Comparison of ENCODE assay signal across 1 cellular context in the genomic region with DNA sequence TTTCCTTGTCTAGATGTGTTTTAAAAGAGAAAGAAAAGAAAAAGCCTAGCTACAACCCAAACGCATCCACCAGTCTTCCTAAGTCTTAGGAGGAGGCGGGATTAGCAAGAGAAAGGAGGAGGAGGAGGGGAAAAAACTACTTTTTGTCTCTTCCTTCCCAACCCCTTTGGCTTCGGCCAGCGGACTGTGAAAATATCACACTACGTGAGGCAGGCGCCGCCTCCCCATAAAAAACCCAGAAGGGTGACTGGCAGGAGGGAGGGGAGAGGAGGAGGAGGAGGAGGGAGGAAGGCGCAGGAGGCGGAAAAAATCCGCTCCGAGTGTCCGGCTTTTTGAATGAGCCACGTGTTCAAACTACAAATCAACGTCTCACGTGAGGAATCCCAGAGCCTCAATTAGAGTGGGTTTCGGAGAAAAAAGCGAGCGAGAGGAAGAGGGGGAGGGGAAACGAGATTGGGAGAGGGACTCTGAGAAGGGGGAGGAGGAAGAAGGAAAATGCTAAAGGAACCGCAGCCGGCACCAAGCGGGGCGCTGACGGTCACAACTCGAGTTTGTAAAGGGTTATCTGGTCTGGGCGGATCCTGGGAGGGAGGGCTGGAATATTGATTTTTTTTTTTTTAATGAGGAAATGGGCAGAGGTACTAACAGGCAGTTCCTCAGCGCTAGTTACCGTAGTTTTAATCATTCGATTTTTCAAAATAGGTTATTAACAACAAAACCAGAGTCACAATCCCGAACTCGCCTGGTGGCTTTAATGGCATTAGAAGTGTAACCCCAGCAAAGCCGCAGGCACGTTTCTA.
TF ChIP-seq lines count a peak whose summit lies in the region.

A gene (minus strand): TSS at position 202 of the 800 bp plus-strand sequence. CDS start 381 bp downstream, outside the sequence.

TF ChIP-seq in HepG2, 621 proteins besides CTCF, POLR2A, EP300 and RAD21 (continued from another document and continues in another):
- TF ChIP-seq, protein P1, sequence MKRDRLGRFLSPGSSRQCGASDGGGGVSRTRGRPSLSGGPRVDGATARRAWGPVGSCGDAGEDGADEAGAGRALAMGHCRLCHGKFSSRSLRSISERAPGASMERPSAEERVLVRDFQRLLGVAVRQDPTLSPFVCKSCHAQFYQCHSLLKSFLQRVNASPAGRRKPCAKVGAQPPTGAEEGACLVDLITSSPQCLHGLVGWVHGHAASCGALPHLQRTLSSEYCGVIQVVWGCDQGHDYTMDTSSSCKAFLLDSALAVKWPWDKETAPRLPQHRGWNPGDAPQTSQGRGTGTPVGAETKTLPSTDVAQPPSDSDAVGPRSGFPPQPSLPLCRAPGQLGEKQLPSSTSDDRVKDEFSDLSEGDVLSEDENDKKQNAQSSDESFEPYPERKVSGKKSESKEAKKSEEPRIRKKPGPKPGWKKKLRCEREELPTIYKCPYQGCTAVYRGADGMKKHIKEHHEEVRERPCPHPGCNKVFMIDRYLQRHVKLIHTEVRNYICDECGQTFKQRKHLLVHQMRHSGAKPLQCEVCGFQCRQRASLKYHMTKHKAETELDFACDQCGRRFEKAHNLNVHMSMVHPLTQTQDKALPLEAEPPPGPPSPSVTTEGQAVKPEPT (CRISPR knock-in tag; IDR thresholded peaks at IDR 0.05; ENCODE audit: low read depth) = no peak
- TF ChIP-seq ZNF367 (CRISPR knock-in tag; IDR thresholded peaks at IDR 0.05; ENCODE audit: borderline replicate concordance) (no peak), ZIK1 (CRISPR knock-in tag; IDR thresholded peaks at IDR 0.05; ENCODE audit: borderline replicate concordance, low read depth) (no peak), ZNF549 (CRISPR knock-in tag; IDR thresholded peaks at IDR 0.05) (no peak), ZNF12 (CRISPR knock-in tag; IDR thresholded peaks at IDR 0.05) (no peak), FOXK2 (IDR thresholded peaks at IDR 0.05) (peak; percentile 4; the same call in 1 of the 2 replicates), MTA3 (CRISPR knock-in tag; IDR thresholded peaks at IDR 0.05) (no peak), ZBTB3 (CRISPR knock-in tag; IDR thresholded peaks at IDR 0.05; ENCODE audit: borderline replicate concordance, low read depth) (0 out of 2 replicates have a peak, but pooled peaks have one; percentile 37), GABPB1 (CRISPR knock-in tag; IDR thresholded peaks at IDR 0.05) (no peak; the same call in 1 of the 2 replicates), YEATS2 (CRISPR knock-in tag; IDR thresholded peaks at IDR 0.05; ENCODE audit: borderline replicate concordance) (0 out of 2 replicates have a peak, but pooled peaks have one; percentile 26), GATA4 (IDR thresholded peaks at IDR 0.05; ENCODE audit: borderline replicate concordance, low read depth) (no peak), SIX4 (CRISPR knock-in tag; IDR thresholded peaks at IDR 0.05) (no peak), POLR2AphosphoS5 (IDR thresholded peaks at IDR 0.05; ENCODE audit: low read depth, low read length) (peak; percentile 76), TRIM24 (CRISPR knock-in tag; IDR thresholded peaks at IDR 0.05) (no peak), IRF2 (CRISPR knock-in tag; IDR thresholded peaks at IDR 0.05) (0 out of 2 replicates have a peak, but pooled peaks have one; percentile 22), PRMT3 (CRISPR knock-in tag; IDR thresholded peaks at IDR 0.05; ENCODE audit: borderline replicate concordance, low read depth) (no peak), NFYB (CRISPR knock-in tag; IDR thresholded peaks at IDR 0.05) (no peak), ZNF205 (CRISPR knock-in tag; IDR thresholded peaks at IDR 0.05) (peak; percentile 50; the same call in 1 of the 2 replicates), HCFC1 (IDR thresholded peaks at IDR 0.05; ENCODE audit: low read depth, low read length) (no peak), ZNF614 (CRISPR knock-in tag; IDR thresholded peaks at IDR 0.05; ENCODE audit: borderline replicate concordance) (no peak), ATAD3A (CRISPR knock-in tag; IDR thresholded peaks at IDR 0.05) (no peak), ADNP (CRISPR knock-in tag; IDR thresholded peaks at IDR 0.05) (no peak), MAFK (conservative IDR thresholded peaks at IDR 0.05 in 1 of 2, IDR thresholded peaks at IDR 0.05 in 1 of 2; ENCODE audit: low read length in 2 of 2) (no peak), ZSCAN31 (CRISPR knock-in tag; IDR thresholded peaks at IDR 0.05; ENCODE audit: low read depth) (no peak), DNMT1 (CRISPR knock-in tag; IDR thresholded peaks at IDR 0.05) (no peak), ZNF292 (CRISPR knock-in tag; IDR thresholded peaks at IDR 0.05; ENCODE audit: borderline replicate concordance, low read depth) (no peak), ZNF644 (CRISPR knock-in tag; IDR thresholded peaks at IDR 0.05; ENCODE audit: low read depth) (no peak), KAT7 (CRISPR knock-in tag; IDR thresholded peaks at IDR 0.05; ENCODE audit: borderline replicate concordance) (peak; percentile 54; the same call in 1 of the 2 replicates), ZNF496 (CRISPR knock-in tag; IDR thresholded peaks at IDR 0.05; ENCODE audit: insufficient replicate concordance) (no peak), CREB1 (IDR thresholded peaks at IDR 0.05) (no peak), CREB1 (CRISPR knock-in tag; IDR thresholded peaks at IDR 0.05) (peak; percentile 73), HDAC6 (IDR thresholded peaks at IDR 0.05; ENCODE audit: low read depth, low read length) (no peak), RBM39 (IDR thresholded peaks at IDR 0.05; ENCODE audit: low read depth, low read length, poor library complexity, severe bottlenecking) (peak; percentile 19), ATM (IDR thresholded peaks at IDR 0.05; ENCODE audit: borderline replicate concordance) (no peak)
- TF ChIP-seq, protein P2, sequence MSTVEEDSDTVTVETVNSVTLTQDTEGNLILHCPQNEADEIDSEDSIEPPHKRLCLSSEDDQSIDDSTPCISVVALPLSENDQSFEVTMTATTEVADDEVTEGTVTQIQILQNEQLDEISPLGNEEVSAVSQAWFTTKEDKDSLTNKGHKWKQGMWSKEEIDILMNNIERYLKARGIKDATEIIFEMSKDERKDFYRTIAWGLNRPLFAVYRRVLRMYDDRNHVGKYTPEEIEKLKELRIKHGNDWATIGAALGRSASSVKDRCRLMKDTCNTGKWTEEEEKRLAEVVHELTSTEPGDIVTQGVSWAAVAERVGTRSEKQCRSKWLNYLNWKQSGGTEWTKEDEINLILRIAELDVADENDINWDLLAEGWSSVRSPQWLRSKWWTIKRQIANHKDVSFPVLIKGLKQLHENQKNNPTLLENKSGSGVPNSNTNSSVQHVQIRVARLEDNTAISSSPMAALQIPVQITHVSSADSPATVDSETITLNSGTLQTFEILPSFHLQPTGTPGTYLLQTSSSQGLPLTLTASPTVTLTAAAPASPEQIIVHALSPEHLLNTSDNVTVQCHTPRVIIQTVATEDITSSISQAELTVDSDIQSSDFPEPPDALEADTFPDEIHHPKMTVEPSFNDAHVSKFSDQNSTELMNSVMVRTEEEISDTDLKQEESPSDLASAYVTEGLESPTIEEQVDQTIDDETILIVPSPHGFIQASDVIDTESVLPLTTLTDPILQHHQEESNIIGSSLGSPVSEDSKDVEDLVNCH (CRISPR knock-in tag; IDR thresholded peaks at IDR 0.05) = no peak
- TF ChIP-seq, protein P3, sequence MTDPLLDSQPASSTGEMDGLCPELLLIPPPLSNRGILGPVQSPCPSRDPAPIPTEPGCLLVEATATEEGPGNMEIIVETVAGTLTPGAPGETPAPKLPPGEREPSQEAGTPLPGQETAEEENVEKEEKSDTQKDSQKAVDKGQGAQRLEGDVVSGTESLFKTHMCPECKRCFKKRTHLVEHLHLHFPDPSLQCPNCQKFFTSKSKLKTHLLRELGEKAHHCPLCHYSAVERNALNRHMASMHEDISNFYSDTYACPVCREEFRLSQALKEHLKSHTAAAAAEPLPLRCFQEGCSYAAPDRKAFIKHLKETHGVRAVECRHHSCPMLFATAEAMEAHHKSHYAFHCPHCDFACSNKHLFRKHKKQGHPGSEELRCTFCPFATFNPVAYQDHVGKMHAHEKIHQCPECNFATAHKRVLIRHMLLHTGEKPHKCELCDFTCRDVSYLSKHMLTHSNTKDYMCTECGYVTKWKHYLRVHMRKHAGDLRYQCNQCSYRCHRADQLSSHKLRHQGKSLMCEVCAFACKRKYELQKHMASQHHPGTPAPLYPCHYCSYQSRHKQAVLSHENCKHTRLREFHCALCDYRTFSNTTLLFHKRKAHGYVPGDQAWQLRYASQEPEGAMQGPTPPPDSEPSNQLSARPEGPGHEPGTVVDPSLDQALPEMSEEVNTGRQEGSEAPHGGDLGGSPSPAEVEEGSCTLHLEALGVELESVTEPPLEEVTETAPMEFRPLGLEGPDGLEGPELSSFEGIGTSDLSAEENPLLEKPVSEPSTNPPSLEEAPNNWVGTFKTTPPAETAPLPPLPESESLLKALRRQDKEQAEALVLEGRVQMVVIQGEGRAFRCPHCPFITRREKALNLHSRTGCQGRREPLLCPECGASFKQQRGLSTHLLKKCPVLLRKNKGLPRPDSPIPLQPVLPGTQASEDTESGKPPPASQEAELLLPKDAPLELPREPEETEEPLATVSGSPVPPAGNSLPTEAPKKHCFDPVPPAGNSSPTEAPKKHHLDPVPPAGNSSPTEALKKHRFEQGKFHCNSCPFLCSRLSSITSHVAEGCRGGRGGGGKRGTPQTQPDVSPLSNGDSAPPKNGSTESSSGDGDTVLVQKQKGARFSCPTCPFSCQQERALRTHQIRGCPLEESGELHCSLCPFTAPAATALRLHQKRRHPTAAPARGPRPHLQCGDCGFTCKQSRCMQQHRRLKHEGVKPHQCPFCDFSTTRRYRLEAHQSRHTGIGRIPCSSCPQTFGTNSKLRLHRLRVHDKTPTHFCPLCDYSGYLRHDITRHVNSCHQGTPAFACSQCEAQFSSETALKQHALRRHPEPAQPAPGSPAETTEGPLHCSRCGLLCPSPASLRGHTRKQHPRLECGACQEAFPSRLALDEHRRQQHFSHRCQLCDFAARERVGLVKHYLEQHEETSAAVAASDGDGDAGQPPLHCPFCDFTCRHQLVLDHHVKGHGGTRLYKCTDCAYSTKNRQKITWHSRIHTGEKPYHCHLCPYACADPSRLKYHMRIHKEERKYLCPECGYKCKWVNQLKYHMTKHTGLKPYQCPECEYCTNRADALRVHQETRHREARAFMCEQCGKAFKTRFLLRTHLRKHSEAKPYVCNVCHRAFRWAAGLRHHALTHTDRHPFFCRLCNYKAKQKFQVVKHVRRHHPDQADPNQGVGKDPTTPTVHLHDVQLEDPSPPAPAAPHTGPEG (CRISPR knock-in tag; IDR thresholded peaks at IDR 0.05) = no peak
- TF ChIP-seq, protein P4, sequence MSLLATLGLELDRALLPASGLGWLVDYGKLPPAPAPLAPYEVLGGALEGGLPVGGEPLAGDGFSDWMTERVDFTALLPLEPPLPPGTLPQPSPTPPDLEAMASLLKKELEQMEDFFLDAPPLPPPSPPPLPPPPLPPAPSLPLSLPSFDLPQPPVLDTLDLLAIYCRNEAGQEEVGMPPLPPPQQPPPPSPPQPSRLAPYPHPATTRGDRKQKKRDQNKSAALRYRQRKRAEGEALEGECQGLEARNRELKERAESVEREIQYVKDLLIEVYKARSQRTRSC (CRISPR knock-in tag; IDR thresholded peaks at IDR 0.05; ENCODE audit: low read depth) = no peak
- TF ChIP-seq, protein P5, sequence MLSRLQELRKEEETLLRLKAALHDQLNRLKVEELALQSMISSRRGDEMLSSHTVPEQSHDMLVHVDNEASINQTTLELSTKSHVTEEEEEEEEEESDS (CRISPR knock-in tag; IDR thresholded peaks at IDR 0.05; ENCODE audit: borderline replicate concordance) = no peak
- TF ChIP-seq, protein P6, sequence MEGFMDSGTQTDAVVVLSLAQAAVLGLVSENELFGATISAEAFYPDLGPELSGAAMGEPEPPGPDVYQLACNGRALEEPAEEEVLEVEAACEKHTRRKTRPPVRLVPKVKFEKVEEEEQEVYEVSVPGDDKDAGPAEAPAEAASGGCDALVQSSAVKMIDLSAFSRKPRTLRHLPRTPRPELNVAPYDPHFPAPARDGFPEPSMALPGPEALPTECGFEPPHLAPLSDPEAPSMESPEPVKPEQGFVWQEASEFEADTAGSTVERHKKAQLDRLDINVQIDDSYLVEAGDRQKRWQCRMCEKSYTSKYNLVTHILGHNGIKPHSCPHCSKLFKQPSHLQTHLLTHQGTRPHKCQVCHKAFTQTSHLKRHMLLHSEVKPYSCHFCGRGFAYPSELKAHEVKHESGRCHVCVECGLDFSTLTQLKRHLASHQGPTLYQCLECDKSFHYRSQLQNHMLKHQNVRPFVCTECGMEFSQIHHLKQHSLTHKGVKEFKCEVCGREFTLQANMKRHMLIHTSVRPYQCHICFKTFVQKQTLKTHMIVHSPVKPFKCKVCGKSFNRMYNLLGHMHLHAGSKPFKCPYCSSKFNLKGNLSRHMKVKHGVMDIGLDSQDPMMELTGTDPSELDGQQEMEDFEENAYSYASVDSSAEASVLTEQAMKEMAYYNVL (CRISPR knock-in tag; IDR thresholded peaks at IDR 0.05; ENCODE audit: borderline replicate concordance) = no peak
- TF ChIP-seq, protein P7, sequence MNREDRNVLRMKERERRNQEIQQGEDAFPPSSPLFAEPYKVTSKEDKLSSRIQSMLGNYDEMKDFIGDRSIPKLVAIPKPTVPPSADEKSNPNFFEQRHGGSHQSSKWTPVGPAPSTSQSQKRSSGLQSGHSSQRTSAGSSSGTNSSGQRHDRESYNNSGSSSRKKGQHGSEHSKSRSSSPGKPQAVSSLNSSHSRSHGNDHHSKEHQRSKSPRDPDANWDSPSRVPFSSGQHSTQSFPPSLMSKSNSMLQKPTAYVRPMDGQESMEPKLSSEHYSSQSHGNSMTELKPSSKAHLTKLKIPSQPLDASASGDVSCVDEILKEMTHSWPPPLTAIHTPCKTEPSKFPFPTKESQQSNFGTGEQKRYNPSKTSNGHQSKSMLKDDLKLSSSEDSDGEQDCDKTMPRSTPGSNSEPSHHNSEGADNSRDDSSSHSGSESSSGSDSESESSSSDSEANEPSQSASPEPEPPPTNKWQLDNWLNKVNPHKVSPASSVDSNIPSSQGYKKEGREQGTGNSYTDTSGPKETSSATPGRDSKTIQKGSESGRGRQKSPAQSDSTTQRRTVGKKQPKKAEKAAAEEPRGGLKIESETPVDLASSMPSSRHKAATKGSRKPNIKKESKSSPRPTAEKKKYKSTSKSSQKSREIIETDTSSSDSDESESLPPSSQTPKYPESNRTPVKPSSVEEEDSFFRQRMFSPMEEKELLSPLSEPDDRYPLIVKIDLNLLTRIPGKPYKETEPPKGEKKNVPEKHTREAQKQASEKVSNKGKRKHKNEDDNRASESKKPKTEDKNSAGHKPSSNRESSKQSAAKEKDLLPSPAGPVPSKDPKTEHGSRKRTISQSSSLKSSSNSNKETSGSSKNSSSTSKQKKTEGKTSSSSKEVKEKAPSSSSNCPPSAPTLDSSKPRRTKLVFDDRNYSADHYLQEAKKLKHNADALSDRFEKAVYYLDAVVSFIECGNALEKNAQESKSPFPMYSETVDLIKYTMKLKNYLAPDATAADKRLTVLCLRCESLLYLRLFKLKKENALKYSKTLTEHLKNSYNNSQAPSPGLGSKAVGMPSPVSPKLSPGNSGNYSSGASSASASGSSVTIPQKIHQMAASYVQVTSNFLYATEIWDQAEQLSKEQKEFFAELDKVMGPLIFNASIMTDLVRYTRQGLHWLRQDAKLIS (CRISPR knock-in tag; IDR thresholded peaks at IDR 0.05) = no peak
- TF ChIP-seq, protein P8, sequence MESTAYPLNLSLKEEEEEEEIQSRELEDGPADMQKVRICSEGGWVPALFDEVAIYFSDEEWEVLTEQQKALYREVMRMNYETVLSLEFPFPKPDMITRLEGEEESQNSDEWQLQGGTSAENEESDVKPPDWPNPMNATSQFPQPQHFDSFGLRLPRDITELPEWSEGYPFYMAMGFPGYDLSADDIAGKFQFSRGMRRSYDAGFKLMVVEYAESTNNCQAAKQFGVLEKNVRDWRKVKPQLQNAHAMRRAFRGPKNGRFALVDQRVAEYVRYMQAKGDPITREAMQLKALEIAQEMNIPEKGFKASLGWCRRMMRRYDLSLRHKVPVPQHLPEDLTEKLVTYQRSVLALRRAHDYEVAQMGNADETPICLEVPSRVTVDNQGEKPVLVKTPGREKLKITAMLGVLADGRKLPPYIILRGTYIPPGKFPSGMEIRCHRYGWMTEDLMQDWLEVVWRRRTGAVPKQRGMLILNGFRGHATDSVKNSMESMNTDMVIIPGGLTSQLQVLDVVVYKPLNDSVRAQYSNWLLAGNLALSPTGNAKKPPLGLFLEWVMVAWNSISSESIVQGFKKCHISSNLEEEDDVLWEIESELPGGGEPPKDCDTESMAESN (CRISPR knock-in tag; conservative IDR thresholded peaks at IDR 0.05) = no peak
